In the genomic region with DNA sequence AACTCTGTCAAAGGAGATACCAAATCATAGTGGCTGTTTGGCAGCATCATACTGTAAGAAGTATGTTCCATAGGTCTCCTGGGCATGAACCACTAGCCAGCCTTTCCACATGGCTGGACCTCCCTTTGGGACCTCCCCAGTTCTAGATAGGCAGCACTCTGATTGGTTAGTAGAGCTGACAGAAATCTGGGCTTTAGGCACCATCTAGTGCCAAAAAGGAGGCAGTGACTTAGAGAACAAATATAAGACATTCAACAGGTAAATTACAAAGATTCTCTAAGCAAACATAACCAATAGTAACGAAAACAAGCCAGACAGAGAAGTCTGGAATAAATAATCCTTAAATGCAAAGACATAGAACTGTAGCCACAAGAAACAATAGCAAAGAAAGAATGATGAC, we compare ENCODE assay signal across 8 cellular contexts.
DNase-seq lines count a peak whose midpoint lies in the region; ATAC-seq and TF ChIP-seq lines count a peak whose summit lies in the region.

No MANE protein-coding gene starts in this region.

- H3K27me3 Mint-ChIP-seq in type B pancreatic cell, result no peaks in the 10 kb centered on the region
- H3K27me3 Mint-ChIP-seq in CD8-positive, alpha-beta T cell (ENCODE audit: low read depth), result no peaks in the 10 kb centered on the region

- H3K4me2 ChIP-seq in OCI-LY1 (ENCODE audit: low read length), result no peak overlapping the region

- H3K9me3 Mint-ChIP-seq in type B pancreatic cell, result peaks cover 22% of the 10 kb centered on the region
- peaks cover 3% of the 10 kb centered on the region for H3K9me3 Mint-ChIP-seq in CD8-positive, alpha-beta T cell

- no peak overlapping the region for H3K9ac ChIP-seq in OCI-LY1 (ENCODE audit: low read length)

- peaks cover 23% of the 10 kb centered on the region for H3K36me3 Mint-ChIP-seq in type B pancreatic cell
- H3K36me3 Mint-ChIP-seq in CD8-positive, alpha-beta T cell, result no peaks in the 10 kb centered on the region

- H3K27ac Mint-ChIP-seq in type B pancreatic cell, result no peak overlapping the region
- no peak overlapping the region for H3K27ac Mint-ChIP-seq in CD8-positive, alpha-beta T cell

- H3K4me3 Mint-ChIP-seq in type B pancreatic cell, result no peak overlapping the region
- no peak overlapping the region for H3K4me3 Mint-ChIP-seq in CD8-positive, alpha-beta T cell

- no peak for ATAC-seq in CD8-positive, alpha-beta T cell
- ATAC-seq in GM18909 (IDR thresholded peaks at IDR 0.05; ENCODE audit: poor library complexity, unreplicated experiment), result no peak

- POLR2A ChIA-PET in CD8-positive, alpha-beta T cell (lab: Charles Lee), result no interaction called here

- H3K27ac ChIP-seq in OCI-LY1 (ENCODE audit: low read depth, low read length, poor library complexity, severe bottlenecking), result no peak overlapping the region
- no peak overlapping the region for H3K27ac ChIP-seq in CD8-positive, alpha-beta T cell (ENCODE audit: low read depth, low read length)
- H3K27ac ChIP-seq in stomach, result no peak overlapping the region

- no peaks in the 10 kb centered on the region for H3K4me1 Mint-ChIP-seq in type B pancreatic cell (ENCODE audit: unreplicated experiment)
- H3K4me1 Mint-ChIP-seq in CD8-positive, alpha-beta T cell (ENCODE audit: low read depth), result no peaks in the 10 kb centered on the region

- no peak overlapping the region for H3K4me3 ChIP-seq in OCI-LY1 (ENCODE audit: low read depth, low read length, poor library complexity, severe bottlenecking)
- no peak overlapping the region for H3K4me3 ChIP-seq in CD8-positive, alpha-beta T cell (ENCODE audit: low read depth, low read length)
- H3K4me3 ChIP-seq in stomach, result no peak overlapping the region

- H4K20me1 ChIP-seq in OCI-LY1 (ENCODE audit: insufficient read depth, low read length), result no peaks in the 10 kb centered on the region

- no peaks in the 10 kb centered on the region for H3K27me3 ChIP-seq in OCI-LY1 (ENCODE audit: insufficient read depth, low read length)
- no peaks in the 10 kb centered on the region for H3K27me3 ChIP-seq in CD8-positive, alpha-beta T cell (ENCODE audit: insufficient read depth, low read length)
- H3K27me3 ChIP-seq in stomach, result no peaks in the 10 kb centered on the region

- intact Hi-C loops in CD8-positive, alpha-beta T cell (cut with DNase I, micrococcal nuclease), result no loop called here
- intact Hi-C loops in stomach (cut with DNase I; ENCODE audit: low total_unique reads), result no loop called here

- H3K79me2 ChIP-seq in OCI-LY1 (ENCODE audit: insufficient read depth, low read length), result no peaks in the 10 kb centered on the region

- no peaks in the 10 kb centered on the region for H3K4me1 ChIP-seq in OCI-LY1 (ENCODE audit: insufficient read depth, low read length, severe bottlenecking)
- no peaks in the 10 kb centered on the region for H3K4me1 ChIP-seq in CD8-positive, alpha-beta T cell (ENCODE audit: insufficient read depth, low read length)
- no peaks in the 10 kb centered on the region for H3K4me1 ChIP-seq in stomach

- no peak for TF ChIP-seq POLR2A in stomach (IDR thresholded peaks at IDR 0.05)

- H3K9me3 ChIP-seq in OCI-LY1 (ENCODE audit: low read length) (no peaks in the 10 kb centered on the region), stomach (peaks cover 0 to 7% (median 0%) of the 10 kb centered on the region in 4 donors)
- no peaks in the 10 kb centered on the region for H3K9me3 ChIP-seq in CD8-positive, alpha-beta T cell (ENCODE audit: low read length)

- DNase-seq in SIG-M5 treated with dmso at 0.1 percent for 504 hours (lab: John Stamatoyannopoulos, UW; ENCODE audit: unreplicated experiment) (peak; percentile 47), SIG-M5 (lab: John Stamatoyannopoulos, UW) (no peak), fibroblast of the conjunctiva (ENCODE audit: low read depth) (peak; percentile 38), type B pancreatic cell (ENCODE audit: extremely low spot score, unreplicated experiment) (no peak), stomach (no peak)
- DNase-seq in CD8-positive, alpha-beta T cell, result no peak

- H3K9me2 ChIP-seq in OCI-LY1 (ENCODE audit: low read depth, low read length), result no peaks in the 10 kb centered on the region

- WGBS in stomach, 5 donors, result 45 to 84% (median 61%) methylated on average over 1 of the region's 1 CpG

- no peaks in the 10 kb centered on the region for H3F3A ChIP-seq in OCI-LY1 (ENCODE audit: insufficient read depth, low read length)

- no peak overlapping the region for H2AFZ ChIP-seq in OCI-LY1 (ENCODE audit: low read length)

- H3K36me3 ChIP-seq in OCI-LY1 (ENCODE audit: insufficient read depth, low read length), result no peaks in the 10 kb centered on the region
- no peaks in the 10 kb centered on the region for H3K36me3 ChIP-seq in CD8-positive, alpha-beta T cell (ENCODE audit: insufficient read depth, low read length)
- no peaks in the 10 kb centered on the region for H3K36me3 ChIP-seq in stomach

- TF ChIP-seq EP300 in stomach (IDR thresholded peaks at IDR 0.05), result no peak

- CTCF ChIA-PET in CD8-positive, alpha-beta T cell (lab: Charles Lee), result no interaction called here

- TF ChIP-seq CTCF in OCI-LY1 (IDR thresholded peaks at IDR 0.05; ENCODE audit: low read length) (peak; percentile 48), type B pancreatic cell (conservative IDR thresholded peaks at IDR 0.05) (peak; percentile 14), stomach (IDR thresholded peaks at IDR 0.05) (no peak)
- TF ChIP-seq CTCF in CD8-positive, alpha-beta T cell (IDR thresholded peaks at IDR 0.05), result no peak

Comparison
In these comparisons a context has a peak if more than half of its experiments do, and no peak if none do; other contexts are left out.
1. DNase-seq: peak in SIG-M5 treated with dmso at 0.1 percent for 504 hours (single experiment) and fibroblast of the conjunctiva (single experiment); none in SIG-M5 (single experiment), type B pancreatic cell (single experiment), CD8-positive, alpha-beta T cell (0 of 7) and stomach (single experiment).
2. CTCF ChIP-seq: peak in OCI-LY1 (single experiment) and type B pancreatic cell (single experiment); none in CD8-positive, alpha-beta T cell (single experiment) and stomach (0 of 7).